9 cellular contexts compared by ENCODE assay signal in genomic region chr5:54902817-54903473, GRCh38.
DNase-seq lines count a peak whose midpoint lies in the region; ATAC-seq and TF ChIP-seq lines count a peak whose summit lies in the region.
"Had no signal": no experiment of that assay in that cellular context is flagged by ENCODE, and none has a peak within 500 bp of the region (broad histone marks: within the 10 kb centered on the region; RNA-seq: fewer than 3 reads in every experiment).

No MANE protein-coding gene starts in this region.

- DNase-seq in GM10248 (ENCODE audit: extremely low spot score) (peak; percentile 29), non-pigmented ciliary epithelial cell (ENCODE audit: low read depth) (peak; percentile 69), COLO668 (lab: John Stamatoyannopoulos, UW; ENCODE audit: unreplicated experiment) (no peak), AG20443 (ENCODE audit: low spot score) (no peak), endothelial cell (ENCODE audit: low spot score) (no peak)
- DNase-seq in activated CD4-positive, alpha-beta memory T cell treated with anti-CD3 and anti-CD28 coated beads, Interleukin-2, amount 10 ng/mL, durations not matched to agents 7 days and 5 days, result peak; percentile 77
- DNase-seq: gastrocnemius medialis had no signal

- H3K4me3 Mint-ChIP-seq in activated CD4-positive, alpha-beta memory T cell treated with anti-CD3 and anti-CD28 coated beads, Interleukin-2, amount 10 ng/mL, durations not matched to agents 7 days and 5 days, result no peak overlapping the region
- no peak overlapping the region for H3K4me3 Mint-ChIP-seq in endothelial cell (ENCODE audit: unreplicated experiment)

- CTCF ChIA-PET in GM10248 (lab: Yijun Ruan, JAX), result interaction anchor here (1.2 to 2.0 kb wide), 4 partner anchors 41 to 258 kb away, joined by 3 to 6 read pairs (median 4); no protein-coding TSS in a partner anchor
- CTCF ChIA-PET in activated CD4-positive, alpha-beta memory T cell treated with anti-CD3 and anti-CD28 coated beads, Interleukin-2, amount 10 ng/mL, durations not matched to agents 7 days and 5 days (lab: Charles Lee), result interaction anchor here (0.6 to 8.1 kb wide), 14 partner anchors 36 to 386 kb away, joined by 3 to 104 read pairs (median 5); partner anchors contain the start of genes GPX8 and SNX18

- peaks cover 55% of the 10 kb centered on the region for H3K27me3 Mint-ChIP-seq in activated CD4-positive, alpha-beta memory T cell treated with anti-CD3 and anti-CD28 coated beads, Interleukin-2, amount 10 ng/mL, durations not matched to agents 7 days and 5 days
- H3K27me3 Mint-ChIP-seq in endothelial cell (ENCODE audit: unreplicated experiment), result peaks cover 2% of the 10 kb centered on the region

- no peaks in the 10 kb centered on the region for H3K36me3 Mint-ChIP-seq in activated CD4-positive, alpha-beta memory T cell treated with anti-CD3 and anti-CD28 coated beads, Interleukin-2, amount 10 ng/mL, durations not matched to agents 7 days and 5 days (ENCODE audit: low read depth)
- no peaks in the 10 kb centered on the region for H3K36me3 Mint-ChIP-seq in endothelial cell (ENCODE audit: low read depth, unreplicated experiment)

- POLR2A ChIA-PET in GM10248 (lab: Yijun Ruan, JAX), result no interaction called here
- POLR2A ChIA-PET in activated CD4-positive, alpha-beta memory T cell treated with anti-CD3 and anti-CD28 coated beads, Interleukin-2, amount 10 ng/mL, durations not matched to agents 7 days and 5 days (lab: Charles Lee), result interaction anchor here (0.6 to 1.7 kb wide), 4 partner anchors 17 to 257 kb away, joined by 3 to 5 read pairs (median 4); partner anchors contain the start of gene GPX8

- H3K4me1 Mint-ChIP-seq in activated CD4-positive, alpha-beta memory T cell treated with anti-CD3 and anti-CD28 coated beads, Interleukin-2, amount 10 ng/mL, durations not matched to agents 7 days and 5 days, result peaks cover 40% of the 10 kb centered on the region
- peaks cover 3% of the 10 kb centered on the region for H3K4me1 Mint-ChIP-seq in endothelial cell (ENCODE audit: unreplicated experiment)

- peak; percentile 100 for ATAC-seq in GM21381 (IDR thresholded peaks at IDR 0.05; ENCODE audit: unreplicated experiment)
- ATAC-seq in HG03565 (IDR thresholded peaks at IDR 0.05; ENCODE audit: unreplicated experiment), result peak; percentile 100

- TF ChIP-seq CTCF in GM10248 (IDR thresholded peaks at IDR 0.05; ENCODE audit: control extremely low read depth, extremely low read depth, low read depth, missing control alignments) (no peak), endothelial cell (IDR thresholded peaks at IDR 0.05; ENCODE audit: unreplicated experiment) (no peak)

- H3K27ac Mint-ChIP-seq in activated CD4-positive, alpha-beta memory T cell treated with anti-CD3 and anti-CD28 coated beads, Interleukin-2, amount 10 ng/mL, durations not matched to agents 7 days and 5 days, result peak overlapping the region; percentile 28
- no peak overlapping the region for H3K27ac Mint-ChIP-seq in endothelial cell (ENCODE audit: unreplicated experiment)

- no peaks in the 10 kb centered on the region for H3K9me3 Mint-ChIP-seq in activated CD4-positive, alpha-beta memory T cell treated with anti-CD3 and anti-CD28 coated beads, Interleukin-2, amount 10 ng/mL, durations not matched to agents 7 days and 5 days
- no peaks in the 10 kb centered on the region for H3K9me3 Mint-ChIP-seq in endothelial cell (ENCODE audit: unreplicated experiment)

Comparison
In these comparisons a context has a peak if more than half of its experiments do, and no peak if none do; other contexts are left out.
1. DNase-seq: peak in GM10248 (single experiment), activated CD4-positive, alpha-beta memory T cell treated with anti-CD3 and anti-CD28 coated beads, Interleukin-2, amount 10 ng/mL, durations not matched to agents 7 days and 5 days (single experiment) and non-pigmented ciliary epithelial cell (single experiment); none in COLO668 (single experiment), AG20443 (single experiment) and endothelial cell (single experiment).